ENCODE assay signal across 8 cellular contexts in genomic region chr3:134249935-134250716, GRCh38. TPM values are rescaled to one million over a fixed set of nuclear protein-coding genes. Genes with fewer than 3 reads are reported as not detected.
DNase-seq lines count a peak whose midpoint lies in the region; ATAC-seq and TF ChIP-seq lines count a peak whose summit lies in the region.

No MANE protein-coding gene starts in this region.

- H3K36me3 Mint-ChIP-seq in activated T-cell treated with anti-CD3 and anti-CD28 coated beads, Interleukin-2, amount 50 U/mL, for 4 hours (ENCODE audit: insufficient read depth): peaks cover 6% of the 10 kb centered on the region
- H3K36me3 Mint-ChIP-seq in naive B cell: no peaks in the 10 kb centered on the region
- peaks cover 15% of the 10 kb centered on the region for H3K36me3 Mint-ChIP-seq in stimulated activated naive CD8-positive, alpha-beta T cell treated with anti-CD3 and anti-CD28 coated beads, Interleukin-15, Interleukin-2, amounts not matched to agents 100 ng/mL and 50 ng/mL, for 24 hours (ENCODE audit: low read depth)

- no peaks in the 10 kb centered on the region for H3K27me3 Mint-ChIP-seq in activated T-cell treated with anti-CD3 and anti-CD28 coated beads, Interleukin-2, amount 50 U/mL, for 4 hours (ENCODE audit: low read depth)
- no peaks in the 10 kb centered on the region for H3K27me3 Mint-ChIP-seq in naive B cell
- H3K27me3 Mint-ChIP-seq in stimulated activated naive CD8-positive, alpha-beta T cell treated with anti-CD3 and anti-CD28 coated beads, Interleukin-15, Interleukin-2, amounts not matched to agents 100 ng/mL and 50 ng/mL, for 24 hours: no peaks in the 10 kb centered on the region

- no peaks in the 10 kb centered on the region for H3K9me3 ChIP-seq in esophagus muscularis mucosa

- peaks cover 56% of the 10 kb centered on the region for H3K4me1 Mint-ChIP-seq in activated T-cell treated with anti-CD3 and anti-CD28 coated beads, Interleukin-2, amount 50 U/mL, for 4 hours (ENCODE audit: low read depth)
- peaks cover 37 to 52% (median 41%) of the 10 kb centered on the region in 3 donors for H3K4me1 Mint-ChIP-seq in naive B cell
- peaks cover 80% of the 10 kb centered on the region for H3K4me1 Mint-ChIP-seq in stimulated activated naive CD8-positive, alpha-beta T cell treated with anti-CD3 and anti-CD28 coated beads, Interleukin-15, Interleukin-2, amounts not matched to agents 100 ng/mL and 50 ng/mL, for 24 hours (ENCODE audit: low read depth)

- peaks cover 5% of the 10 kb centered on the region for H3K9me3 Mint-ChIP-seq in activated T-cell treated with anti-CD3 and anti-CD28 coated beads, Interleukin-2, amount 50 U/mL, for 4 hours
- no peaks in the 10 kb centered on the region for H3K9me3 Mint-ChIP-seq in naive B cell
- H3K9me3 Mint-ChIP-seq in stimulated activated naive CD8-positive, alpha-beta T cell treated with anti-CD3 and anti-CD28 coated beads, Interleukin-15, Interleukin-2, amounts not matched to agents 100 ng/mL and 50 ng/mL, for 24 hours: no peaks in the 10 kb centered on the region

- TF ChIP-seq CTCF in 22Rv1 (IDR thresholded peaks at IDR 0.05): no peak
- TF ChIP-seq CTCF in esophagus muscularis mucosa (IDR thresholded peaks at IDR 0.05): no peak

- 2% methylated on average over 12 of the region's 85 CpGs for WGBS in esophagus muscularis mucosa

- ATAC-seq in GM18505 (IDR thresholded peaks at IDR 0.05; ENCODE audit: unreplicated experiment): peak; percentile 45
- peak; percentile 48 for ATAC-seq in HG02943 (IDR thresholded peaks at IDR 0.05; ENCODE audit: low read depth, unreplicated experiment)
- peak; percentile 64 to 65 for ATAC-seq in activated T-cell treated with anti-CD3 and anti-CD28 coated beads, Interleukin-2, amount 50 U/mL, for 4 hours
- peak; percentile 53 to 56 for ATAC-seq in naive B cell (ENCODE audit: low read depth in 2 of 2)

- peak overlapping the region; percentile 86 for H3K4me3 Mint-ChIP-seq in activated T-cell treated with anti-CD3 and anti-CD28 coated beads, Interleukin-2, amount 50 U/mL, for 4 hours
- H3K4me3 Mint-ChIP-seq in naive B cell: peak overlapping the region; percentile 90 to 96 (median 94)
- H3K4me3 Mint-ChIP-seq in stimulated activated naive CD8-positive, alpha-beta T cell treated with anti-CD3 and anti-CD28 coated beads, Interleukin-15, Interleukin-2, amounts not matched to agents 100 ng/mL and 50 ng/mL, for 24 hours: peak overlapping the region; percentile 91

- H3K4me1 ChIP-seq in esophagus muscularis mucosa: peaks cover 43 to 58% (median 51%) of the 10 kb centered on the region in 4 donors

- DNase-seq in NOMO-1 (lab: John Stamatoyannopoulos, UW; ENCODE audit: unreplicated experiment in 2 of 2) (peak; percentile 54 to 69), esophagus muscularis mucosa (ENCODE audit: extremely low spot score) (no peak), naive B cell (peak; percentile 59)
- DNase-seq in activated T-cell treated with anti-CD3 and anti-CD28 coated beads, Interleukin-2, amount 50 U/mL, for 4 hours: peak; percentile 29

- H3K27me3 ChIP-seq in esophagus muscularis mucosa: no peaks in the 10 kb centered on the region

- H3K27ac Mint-ChIP-seq in naive B cell: peak overlapping the region; percentile 91 to 98 (median 96)
- peak overlapping the region; percentile 93 for H3K27ac Mint-ChIP-seq in stimulated activated naive CD8-positive, alpha-beta T cell treated with anti-CD3 and anti-CD28 coated beads, Interleukin-15, Interleukin-2, amounts not matched to agents 100 ng/mL and 50 ng/mL, for 24 hours

- intact Hi-C loops in esophagus muscularis mucosa (cut with DNase I): loop anchor here (5.0 kb wide), 1 partner anchor 42 kb away; no protein-coding TSS in a partner anchor

- no peak for TF ChIP-seq POLR2A in GM18505 (IDR thresholded peaks at IDR 0.05; ENCODE audit: borderline replicate concordance, extremely low read depth, insufficient read depth, insufficient read length)
- no peak for TF ChIP-seq POLR2A in esophagus muscularis mucosa (IDR thresholded peaks at IDR 0.05; ENCODE audit: low read depth)

- peak overlapping the region; percentile 78 to 94 (median 84) for H3K4me3 ChIP-seq in esophagus muscularis mucosa

- H3K36me3 ChIP-seq in esophagus muscularis mucosa: no peaks in the 10 kb centered on the region

- TF ChIP-seq EP300 in esophagus muscularis mucosa (IDR thresholded peaks at IDR 0.05): no peak

- H3K27ac ChIP-seq in 22Rv1 (peak overlapping the region; percentile 46), esophagus muscularis mucosa (replicated peaks in 1 of 4) (peak overlapping the region; percentile 89 to 93 (median 93))

RNA-seq across cellular contexts. Expression of gene RYK, which starts 0.5 kb away (rescaled TPM):
- 10 to 100 TPM; 29.8 to 38.8 (median 38.1) TPM for total RNA-seq in activated T-cell treated with anti-CD3 and anti-CD28 coated beads, Interleukin-2, amount 50 U/mL, for 4 hours
- 100 to 1,000 TPM in 2 of 4 donors, 10 to 100 TPM in 2; 78.2 to 120 (median 96.5) TPM for total RNA-seq in esophagus muscularis mucosa
- 10 to 100 TPM in 2 of 6 donors, 1 to 10 TPM in 4; 3.7 to 14.2 (median 8.1) TPM for polyA plus RNA-seq in naive B cell (ENCODE audit: low read depth in 6 of 6)
